Comparison of ENCODE assay signal across 18 cellular contexts in the genomic region with DNA sequence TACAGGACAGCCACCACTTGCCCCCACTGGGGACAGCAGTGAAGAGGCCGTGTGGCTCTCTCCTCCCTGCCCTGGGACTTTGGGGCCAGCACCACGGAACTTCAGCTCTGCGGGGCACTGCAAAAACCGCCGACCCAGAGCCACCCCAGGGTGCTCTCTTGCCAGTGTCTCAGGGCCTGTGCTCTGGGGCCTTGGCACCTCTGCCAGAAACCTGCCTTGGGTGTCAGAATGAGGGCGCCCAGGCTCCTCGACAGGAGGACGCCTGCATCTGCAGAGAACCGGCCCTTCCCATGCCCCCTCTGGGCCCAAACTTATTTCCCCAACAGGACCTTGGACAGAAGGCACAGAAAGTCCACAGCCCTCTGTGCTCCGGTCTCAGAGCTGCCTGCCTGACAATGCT.
A peak's percentile ranks its signal among the peaks of the same experiment; 100 is the strongest.
DNase-seq lines count a peak whose midpoint lies in the region; ATAC-seq, FAIRE-seq and TF ChIP-seq lines count a peak whose summit lies in the region.
"Had no signal": no experiment of that assay in that cellular context is flagged by ENCODE, and none has a peak within 500 bp of the region (broad histone marks: within the 10 kb centered on the region; RNA-seq: fewer than 3 reads in every experiment).

No MANE protein-coding gene starts in this region.

- no peaks in the 10 kb centered on the region for H4K20me1 ChIP-seq in DOHH2 (ENCODE audit: control insufficient read depth, insufficient read depth, low read depth, low read length)

- H3K4me1 ChIP-seq in DOHH2 (ENCODE audit: control insufficient read depth, low read length), result peaks cover 75% of the 10 kb centered on the region
- peaks cover 9% of the 10 kb centered on the region for H3K4me1 ChIP-seq in RWPE2 (ENCODE audit: insufficient read depth, poor library complexity, severe bottlenecking)
- H3K4me1 ChIP-seq: Caco-2 had no signal

- H3K9me3 ChIP-seq in DOHH2 (ENCODE audit: control insufficient read depth, insufficient read depth, low read length) (peaks cover 9% of the 10 kb centered on the region; the same call in 1 of the 2 replicates), RWPE2 (ENCODE audit: severe bottlenecking) (no peaks in the 10 kb centered on the region)
- H3K9me3 ChIP-seq: BE2C, Caco-2, HAP-1 had no signal

- peaks cover 21% of the 10 kb centered on the region for H3K36me3 ChIP-seq in DOHH2 (ENCODE audit: control insufficient read depth, low read length)
- peaks cover 22% of the 10 kb centered on the region for H3K36me3 ChIP-seq in RWPE2 (ENCODE audit: low read depth)
- H3K36me3 ChIP-seq: HAP-1 had no signal

- H3K27ac ChIP-seq in DOHH2 (ENCODE audit: low read depth, low read length), result peak overlapping the region; percentile 99
- H3K27ac ChIP-seq in RWPE2 (ENCODE audit: poor library complexity, severe bottlenecking), result peak overlapping the region; percentile 68

- ATAC-seq in RWPE2 (ENCODE audit: low read depth) (no peak), HG02852 (IDR thresholded peaks at IDR 0.05; ENCODE audit: unreplicated experiment) (no peak)
- ATAC-seq: HepG2 had no signal

- no peaks in the 10 kb centered on the region for H3K27me3 ChIP-seq in DOHH2 (ENCODE audit: control insufficient read depth, low read length)
- H3K27me3 ChIP-seq in RWPE2 (ENCODE audit: insufficient read depth, poor library complexity, severe bottlenecking), result no peaks in the 10 kb centered on the region
- H3K27me3 ChIP-seq: BE2C had no signal

- H3K4me3 ChIP-seq in DOHH2 (ENCODE audit: low read length), result peak overlapping the region; percentile 75
- no peak overlapping the region for H3K4me3 ChIP-seq in RWPE2 (ENCODE audit: severe bottlenecking)
- H3K4me3 ChIP-seq: HAP-1 had no signal

- TF ChIP-seq CTCF in DOHH2 (IDR thresholded peaks at IDR 0.05; ENCODE audit: low read depth, low read length, poor library complexity, severe bottlenecking), result no peak
- TF ChIP-seq CTCF in RWPE2 (IDR thresholded peaks at IDR 0.05; ENCODE audit: poor library complexity, severe bottlenecking), result no peak

- H3K79me2 ChIP-seq in DOHH2 (ENCODE audit: control insufficient read depth, low read length), result peaks cover 8% of the 10 kb centered on the region

- peak overlapping the region; percentile 99 for H3K4me2 ChIP-seq in DOHH2 (ENCODE audit: low read length)

- no peak for FAIRE-seq in urothelium cell line (lab: Jason Lieb, UNC)
- FAIRE-seq: A204.1, GM19239, HepG2, HTR-8/SVneo had no signal

- H3K9me2 ChIP-seq in DOHH2 (replicated peaks; ENCODE audit: control insufficient read depth, low read length), result no peaks in the 10 kb centered on the region

- H3F3A ChIP-seq in DOHH2 (ENCODE audit: control insufficient read depth, insufficient read depth), result peaks cover 46% of the 10 kb centered on the region

- DNase-seq in RWPE2 (ENCODE audit: low spot score) (no peak), mesenteric fat pad (ENCODE audit: low spot score) (peak; percentile 68), urothelium cell line (ENCODE audit: low spot score) (no peak), MV-4-11 (lab: John Stamatoyannopoulos, UW) (no peak), AG08396 (ENCODE audit: low spot score) (no peak)
- DNase-seq: BE2C; Caco-2; CD8-positive, alpha-beta memory T cell; DND-41; GF-D8; GOT3 had no signal
